ENCODE assay signal across 9 cellular contexts in the genomic region with DNA sequence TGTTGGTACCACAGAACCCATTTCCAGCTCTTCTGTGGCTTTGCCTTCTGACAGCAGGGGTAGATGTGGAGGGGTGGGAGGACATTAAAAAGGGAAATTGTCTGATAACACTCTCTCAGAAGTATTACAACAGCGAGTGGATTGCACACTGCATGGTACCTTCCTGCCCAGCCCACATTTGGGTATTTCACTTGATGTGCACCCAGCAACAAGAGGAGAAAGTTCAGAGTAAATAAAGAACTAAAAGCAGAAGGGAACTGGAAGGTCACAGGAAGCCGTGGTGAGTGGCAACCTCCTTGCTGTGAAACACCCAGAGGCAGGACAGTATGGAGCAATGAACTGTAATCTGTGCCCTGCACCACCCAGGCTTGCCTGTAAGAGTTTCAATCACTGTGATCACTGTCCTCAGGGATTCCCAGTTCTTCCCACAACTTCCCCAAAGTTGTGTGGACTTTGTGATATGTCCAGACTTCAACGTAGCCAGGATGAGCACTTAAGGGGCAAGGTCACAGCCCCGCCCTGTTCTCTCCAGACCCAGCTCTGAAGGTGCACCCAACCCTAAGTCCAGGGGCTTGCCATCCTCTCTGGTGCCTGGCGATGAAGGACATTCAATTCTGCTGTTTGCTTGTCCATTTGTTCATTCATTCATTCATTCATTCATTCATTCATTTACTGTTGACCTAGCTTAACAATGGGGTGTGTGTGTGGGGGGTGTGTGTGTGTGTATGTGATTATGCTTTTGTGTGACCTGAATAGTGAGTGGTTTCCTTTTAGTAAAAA. TPM values are rescaled to one million over a fixed set of nuclear protein-coding genes. Genes with fewer than 3 reads are reported as not detected.
DNase-seq lines count a peak whose midpoint lies in the region; ATAC-seq lines count a peak whose summit lies in the region.
"Had no signal": no experiment of that assay in that cellular context is flagged by ENCODE, and none has a peak within 500 bp of the region (broad histone marks: within the 10 kb centered on the region; RNA-seq: fewer than 3 reads in every experiment).

No MANE protein-coding gene starts in this region.

- no peak overlapping the region for H2AK5ac ChIP-seq in trophoblast cell (ENCODE audit: low read length)

- H3K79me1 ChIP-seq in trophoblast cell (ENCODE audit: low read length), result peaks cover 2% of the 10 kb centered on the region

- no peaks in the 10 kb centered on the region for H3K36me3 ChIP-seq in BLaER1 treated with 17β-estradiol and CSF1 and Interleukin-3, amounts not matched to agents 10 nM and 100 nM
- H3K36me3 ChIP-seq in trophoblast cell (ENCODE audit: control insufficient read depth in 1 of 2, insufficient read depth in 2 of 2, low read length in 2 of 2), result no peaks in the 10 kb centered on the region

- H3K4me3 ChIP-seq in BLaER1 treated with 17β-estradiol and CSF1 and Interleukin-3, amounts not matched to agents 10 nM and 100 nM, result no peak overlapping the region
- no peak overlapping the region for H3K4me3 ChIP-seq in trophoblast cell (ENCODE audit: low read depth, low read length)

- no peak overlapping the region for H2AFZ ChIP-seq in trophoblast cell (ENCODE audit: insufficient read depth, low read length, poor library complexity)

- WGBS in trophoblast cell (ENCODE audit: extremely low coverage, insufficient coverage, insufficient read length), result no CpG with 5 or more reads among the region's 5 CpGs

- intact Hi-C loops in cardiac septum (cut with DNase I), result loop anchor here (5.0 kb wide), 1 partner anchor 107 kb away; a partner anchor contains a TSS

- H3K27me3 ChIP-seq in BLaER1 treated with 17β-estradiol and CSF1 and Interleukin-3, amounts not matched to agents 10 nM and 100 nM, result no peaks in the 10 kb centered on the region
- no peaks in the 10 kb centered on the region for H3K27me3 ChIP-seq in trophoblast cell (ENCODE audit: insufficient read depth, low read length)

- H4K91ac ChIP-seq in trophoblast cell (ENCODE audit: low read depth, low read length), result no peak overlapping the region

- peak overlapping the region; percentile 0 to 72 (median 55); a peak in 17 of 22 replicates for H3K4me2 ChIP-seq in BLaER1 treated with 17β-estradiol and CSF1 and Interleukin-3, amounts not matched to agents 10 nM and 100 nM
- H3K4me2 ChIP-seq in trophoblast cell (ENCODE audit: low read length), result no peak overlapping the region

- no peak overlapping the region for H4K8ac ChIP-seq in trophoblast cell (ENCODE audit: low read depth, low read length)

- no peaks in the 10 kb centered on the region for H3K79me2 ChIP-seq in trophoblast cell (ENCODE audit: control insufficient read depth, insufficient read depth, low read length, poor library complexity)

- no peak overlapping the region for H2BK5ac ChIP-seq in trophoblast cell (ENCODE audit: low read depth, low read length, poor library complexity)

- DNase-seq in activated CD4-positive, CD25-positive, alpha-beta regulatory T cell treated with anti-CD3 and anti-CD28 coated beads, Interleukin-2, amount 50 U/mL, for 16 hours (ENCODE audit: low read depth, low spot score), result peak; percentile 15
- DNase-seq in cardiac septum (ENCODE audit: low spot score) (peak; percentile 86), NCI-H1092 (lab: John Stamatoyannopoulos, UW) (no peak), NCI-H1436 (lab: John Stamatoyannopoulos, UW) (no peak), trophoblast cell (no peak), DMS 273 (lab: John Stamatoyannopoulos, UW; ENCODE audit: unreplicated experiment) (no peak)

- H3K9me3 ChIP-seq in BLaER1 treated with 17β-estradiol and CSF1 and Interleukin-3, amounts not matched to agents 10 nM and 100 nM (replicated peaks in 1 of 11), result peaks cover 0 to 17% (median 0%) of the 10 kb centered on the region in 11 experiments; a peak in 5 of 22 replicates
- H3K9me3 ChIP-seq in trophoblast cell (ENCODE audit: insufficient read depth, low read depth, low read length), result no peaks in the 10 kb centered on the region

- H3K18ac ChIP-seq in trophoblast cell (ENCODE audit: low read length), result no peak overlapping the region

- peak overlapping the region in 8 of 11 experiments; percentile 40 to 86 (median 74); a peak in 14 of 22 replicates for H3K27ac ChIP-seq in BLaER1 treated with 17β-estradiol and CSF1 and Interleukin-3, amounts not matched to agents 10 nM and 100 nM
- H3K27ac ChIP-seq in trophoblast cell (ENCODE audit: low read depth, low read length), result no peak overlapping the region

- no peak overlapping the region for H2BK12ac ChIP-seq in trophoblast cell (ENCODE audit: low read length)

- H4K12ac ChIP-seq in trophoblast cell (ENCODE audit: low read depth, low read length), result no peak overlapping the region

- ATAC-seq in HG03097 (IDR thresholded peaks at IDR 0.05; ENCODE audit: low FRiP score, unreplicated experiment), result peak; percentile 56

- H3K14ac ChIP-seq in trophoblast cell (ENCODE audit: low read length), result no peak overlapping the region

- H3K9ac ChIP-seq in BLaER1 treated with 17β-estradiol and CSF1 and Interleukin-3, amounts not matched to agents 10 nM and 100 nM, result peak overlapping the region in 5 of 11 experiments; percentile 22 to 68 (median 60); a peak in 9 of 22 replicates
- H3K9ac ChIP-seq in trophoblast cell (ENCODE audit: low read length), result no peak overlapping the region

- H3K4me1 ChIP-seq in BLaER1 treated with 17β-estradiol and CSF1 and Interleukin-3, amounts not matched to agents 10 nM and 100 nM, result peaks cover 6 to 63% (median 38%) of the 10 kb centered on the region in 10 experiments; a peak in 18 of 20 replicates
- peaks cover 3 to 6% of the 10 kb centered on the region in 2 experiments for H3K4me1 ChIP-seq in trophoblast cell (ENCODE audit: control insufficient read depth in 1 of 2, insufficient read depth in 2 of 2, low read length in 2 of 2)

- H2BK120ac ChIP-seq in trophoblast cell (ENCODE audit: insufficient read depth, low read length, poor library complexity), result no peak overlapping the region

- H3K23ac ChIP-seq in trophoblast cell (ENCODE audit: low read length), result no peak overlapping the region

- no peaks in the 10 kb centered on the region for H4K20me1 ChIP-seq in BLaER1 treated with 17β-estradiol and CSF1 and Interleukin-3, amounts not matched to agents 10 nM and 100 nM

- H3K4ac ChIP-seq in trophoblast cell (ENCODE audit: low read depth, low read length), result no peak overlapping the region

RNA-seq across cellular contexts. Expression of a gene that starts 18.7 kb away (rescaled TPM):
- total RNA-seq in cardiac septum, result 0.97 TPM
- polyA plus RNA-seq in trophoblast cell (2013), result 0.53 and 0.57 TPM in 2 replicates
- polyA plus RNA-seq: fibroblast of lung had no signal

RNA-seq across cellular contexts. Expression of a gene that starts 25.0 kb away (rescaled TPM):
- 10.6 TPM for total RNA-seq in cardiac septum
- polyA plus RNA-seq in trophoblast cell (2013), result 0.03 and 0.07 TPM in 2 replicates
- total RNA-seq: fibroblast of lung had no signal
- polyA plus RNA-seq: fibroblast of lung had no signal

Comparison
In these comparisons a context has a peak if more than half of its experiments do, and no peak if none do; other contexts are left out.
1. DNase-seq: peak in activated CD4-positive, CD25-positive, alpha-beta regulatory T cell treated with anti-CD3 and anti-CD28 coated beads, Interleukin-2, amount 50 U/mL, for 16 hours (single experiment) and cardiac septum (single experiment); none in NCI-H1092 (single experiment), NCI-H1436 (single experiment), trophoblast cell (0 of 2) and DMS 273 (single experiment).